1 cellular context compared by ENCODE assay signal in genomic region chr20:45998761-45999160, GRCh38.
TF ChIP-seq lines count a peak whose summit lies in the region.

No MANE protein-coding gene starts in this region.

TF ChIP-seq in HepG2, 621 proteins besides CTCF, POLR2A, EP300 and RAD21:
- no peak for TF ChIP-seq CEBPB (IDR thresholded peaks at IDR 0.05; ENCODE audit: borderline replicate concordance, low read depth, low read length)
- no peak for TF ChIP-seq ZNF556 (CRISPR knock-in tag; IDR thresholded peaks at IDR 0.05; ENCODE audit: borderline replicate concordance)
- TF ChIP-seq ZNF326 (CRISPR knock-in tag; IDR thresholded peaks at IDR 0.05; ENCODE audit: borderline replicate concordance), result no peak
- TF ChIP-seq, protein P1, sequence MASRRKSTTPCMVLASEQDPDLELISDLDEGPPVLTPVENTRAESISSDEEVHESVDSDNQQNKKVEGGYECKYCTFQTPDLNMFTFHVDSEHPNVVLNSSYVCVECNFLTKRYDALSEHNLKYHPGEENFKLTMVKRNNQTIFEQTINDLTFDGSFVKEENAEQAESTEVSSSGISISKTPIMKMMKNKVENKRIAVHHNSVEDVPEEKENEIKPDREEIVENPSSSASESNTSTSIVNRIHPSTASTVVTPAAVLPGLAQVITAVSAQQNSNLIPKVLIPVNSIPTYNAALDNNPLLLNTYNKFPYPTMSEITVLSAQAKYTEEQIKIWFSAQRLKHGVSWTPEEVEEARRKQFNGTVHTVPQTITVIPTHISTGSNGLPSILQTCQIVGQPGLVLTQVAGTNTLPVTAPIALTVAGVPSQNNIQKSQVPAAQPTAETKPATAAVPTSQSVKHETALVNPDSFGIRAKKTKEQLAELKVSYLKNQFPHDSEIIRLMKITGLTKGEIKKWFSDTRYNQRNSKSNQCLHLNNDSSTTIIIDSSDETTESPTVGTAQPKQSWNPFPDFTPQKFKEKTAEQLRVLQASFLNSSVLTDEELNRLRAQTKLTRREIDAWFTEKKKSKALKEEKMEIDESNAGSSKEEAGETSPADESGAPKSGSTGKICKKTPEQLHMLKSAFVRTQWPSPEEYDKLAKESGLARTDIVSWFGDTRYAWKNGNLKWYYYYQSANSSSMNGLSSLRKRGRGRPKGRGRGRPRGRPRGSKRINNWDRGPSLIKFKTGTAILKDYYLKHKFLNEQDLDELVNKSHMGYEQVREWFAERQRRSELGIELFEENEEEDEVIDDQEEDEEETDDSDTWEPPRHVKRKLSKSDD (CRISPR knock-in tag; IDR thresholded peaks at IDR 0.05; ENCODE audit: low read depth), result no peak
- no peak for TF ChIP-seq NFYC (CRISPR knock-in tag; IDR thresholded peaks at IDR 0.05)
- no peak for TF ChIP-seq ZNF652 (CRISPR knock-in tag; IDR thresholded peaks at IDR 0.05; ENCODE audit: borderline replicate concordance, low read depth)
- TF ChIP-seq ZNF383 (CRISPR knock-in tag; IDR thresholded peaks at IDR 0.05; ENCODE audit: borderline replicate concordance), result no peak
TF ChIP-seq in HepG2: peak in this region for 0.
